12 cellular contexts compared by ENCODE assay signal in the genomic region with DNA sequence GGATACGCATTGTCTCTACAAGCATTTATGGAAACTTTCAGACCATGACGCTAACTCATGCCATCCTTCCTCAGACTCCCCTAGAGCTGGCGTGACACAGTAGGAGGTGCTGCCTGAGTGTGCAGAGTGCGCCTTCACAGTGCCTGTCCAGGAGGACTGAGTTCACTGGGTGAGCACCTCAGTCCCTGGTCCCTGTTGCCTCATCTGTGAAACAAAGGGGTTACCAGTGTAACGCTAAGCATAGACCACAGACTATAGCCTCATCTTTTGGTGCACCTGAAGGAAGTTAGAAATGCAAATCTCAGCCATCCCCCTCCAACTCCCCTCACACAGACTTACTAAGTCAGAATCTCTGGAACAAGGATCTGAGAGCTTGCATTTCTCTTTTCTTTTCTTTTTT.
DNase-seq lines count a peak whose midpoint lies in the region; ATAC-seq lines count a peak whose summit lies in the region.
"Had no signal": no experiment of that assay in that cellular context is flagged by ENCODE, and none has a peak within 500 bp of the region (broad histone marks: within the 10 kb centered on the region; RNA-seq: fewer than 3 reads in every experiment).

No MANE protein-coding gene starts in this region.

- peaks cover 8% of the 10 kb centered on the region for H3K27me3 Mint-ChIP-seq in stimulated activated memory B cell treated with anti-CD40 and anti-IgM and Interleukin-4, amounts not matched to agents 10 μg/mL and 1 μg/mL and 100 μg/mL, for 72 hours

- H3K36me3 Mint-ChIP-seq in stimulated activated memory B cell treated with anti-CD40 and anti-IgM and Interleukin-4, amounts not matched to agents 10 μg/mL and 1 μg/mL and 100 μg/mL, for 72 hours: no peaks in the 10 kb centered on the region
- H3K36me3 Mint-ChIP-seq: neural progenitor cell had no signal

- peak; percentile 56 for ATAC-seq in GM19025 (IDR thresholded peaks at IDR 0.05; ENCODE audit: low read depth, unreplicated experiment)
- ATAC-seq in GM21723 (IDR thresholded peaks at IDR 0.05; ENCODE audit: unreplicated experiment): peak; percentile 89
- peak; percentile 64 for ATAC-seq in HG03139 (IDR thresholded peaks at IDR 0.05; ENCODE audit: unreplicated experiment)
- ATAC-seq in stimulated activated memory B cell treated with anti-CD40 and anti-IgM and Interleukin-4, amounts not matched to agents 10 μg/mL and 1 μg/mL and 100 μg/mL, for 72 hours: peak; percentile 91

- no peak for DNase-seq in amniotic stem cell (lab: John Stamatoyannopoulos, UW)
- DNase-seq in foreskin melanocyte: no peak
- DNase-seq in NOMO-1 treated with dmso at 0.1 percent for 144 hours (lab: John Stamatoyannopoulos, UW; ENCODE audit: unreplicated experiment): no peak
- DNase-seq: activated gamma-delta T cell, cerebellar nuclear complex, NCI-H2107, SHP77 treated with DMSO at 0.1 percent for 48 hours had no signal

- peaks cover 4% of the 10 kb centered on the region for H3K9me3 Mint-ChIP-seq in stimulated activated memory B cell treated with anti-CD40 and anti-IgM and Interleukin-4, amounts not matched to agents 10 μg/mL and 1 μg/mL and 100 μg/mL, for 72 hours
- H3K9me3 Mint-ChIP-seq: neural progenitor cell had no signal

- peak overlapping the region; percentile 67 for H3K27ac Mint-ChIP-seq in stimulated activated memory B cell treated with anti-CD40 and anti-IgM and Interleukin-4, amounts not matched to agents 10 μg/mL and 1 μg/mL and 100 μg/mL, for 72 hours
- H3K27ac Mint-ChIP-seq: neural progenitor cell had no signal

- peaks cover 22% of the 10 kb centered on the region for H3K4me1 Mint-ChIP-seq in stimulated activated memory B cell treated with anti-CD40 and anti-IgM and Interleukin-4, amounts not matched to agents 10 μg/mL and 1 μg/mL and 100 μg/mL, for 72 hours

- peak overlapping the region; percentile 12 for H3K4me3 Mint-ChIP-seq in stimulated activated memory B cell treated with anti-CD40 and anti-IgM and Interleukin-4, amounts not matched to agents 10 μg/mL and 1 μg/mL and 100 μg/mL, for 72 hours
- H3K4me3 Mint-ChIP-seq: neural progenitor cell had no signal
